Comparison of ENCODE assay signal across 1 cellular context in genomic region chr1:10676987-10677386, GRCh38.
TF ChIP-seq lines count a peak whose summit lies in the region.

No MANE protein-coding gene starts in this region.

TF ChIP-seq in HEK293, 187 proteins besides CTCF, POLR2A, EP300 and RAD21 (continued from another document):
- TF ChIP-seq PBX3 (CRISPR knock-in tag; IDR thresholded peaks at IDR 0.05) (no peak), ZNF600 (tag by site-specific recombination; IDR thresholded peaks at IDR 0.05) (peak; percentile 63; the same call in 1 of the 2 replicates), ZNF280C (tag by site-specific recombination; IDR thresholded peaks at IDR 0.05) (no peak), ZNF184 (tag by site-specific recombination; IDR thresholded peaks at IDR 0.05) (no peak), ZFP41 (tag by site-specific recombination; IDR thresholded peaks at IDR 0.05; ENCODE audit: borderline replicate concordance) (no peak)
